15 cellular contexts compared by ENCODE assay signal in the genomic region with DNA sequence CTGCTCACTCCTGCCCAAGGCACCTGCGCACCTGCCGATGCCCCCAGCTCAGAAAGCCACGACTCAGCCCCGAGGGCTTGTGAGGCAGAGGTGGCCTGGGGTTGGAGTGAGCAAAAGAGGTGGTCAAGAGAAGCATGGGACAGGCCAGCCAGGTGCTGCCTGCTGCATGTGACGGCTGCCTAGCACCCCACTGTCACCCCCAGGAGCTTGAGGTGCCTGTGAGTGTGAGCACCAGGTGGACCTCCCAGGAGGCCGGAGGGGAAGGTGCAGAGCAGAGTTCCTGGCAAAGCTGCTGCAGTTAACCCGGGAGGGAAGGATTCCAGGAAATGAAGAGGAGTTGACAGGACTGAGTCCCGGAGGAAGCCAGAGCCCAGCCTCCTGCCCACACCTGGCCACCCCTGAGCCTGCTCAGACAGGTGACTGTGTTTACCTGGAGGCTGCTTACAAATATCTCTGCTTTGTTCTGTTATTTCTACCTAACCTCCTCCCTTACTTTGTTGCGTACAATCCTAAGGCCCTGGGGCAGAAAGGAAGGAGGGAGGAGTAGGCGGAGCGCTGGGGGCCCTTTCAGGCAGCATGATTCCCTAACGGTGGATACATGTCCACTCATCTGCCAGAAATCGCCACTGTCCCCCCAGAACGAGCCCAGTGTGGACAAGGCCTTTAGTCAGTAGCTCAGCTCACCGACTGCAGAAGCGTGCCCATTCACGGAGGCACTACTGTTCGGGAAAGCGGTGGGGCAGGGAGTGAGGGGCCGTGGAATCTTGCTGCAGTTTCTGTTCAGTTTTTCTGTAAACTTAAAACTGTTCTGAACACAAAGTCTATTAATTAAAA.
DNase-seq lines count a peak whose midpoint lies in the region; ATAC-seq lines count a peak whose summit lies in the region.
"Had no signal": no experiment of that assay in that cellular context is flagged by ENCODE, and none has a peak within 500 bp of the region (broad histone marks: within the 10 kb centered on the region; RNA-seq: fewer than 3 reads in every experiment).

No MANE protein-coding gene starts in this region.

- no peaks in the 10 kb centered on the region for H3K79me2 ChIP-seq in trophoblast cell (ENCODE audit: control insufficient read depth, insufficient read depth, low read length, poor library complexity)

- H3K4me1 ChIP-seq in BLaER1 (peaks cover 80% of the 10 kb centered on the region), trophoblast cell (ENCODE audit: control insufficient read depth in 1 of 2, insufficient read depth in 2 of 2, low read length in 2 of 2) (peaks cover 9 to 23% of the 10 kb centered on the region in 2 experiments)

- H2AK5ac ChIP-seq in trophoblast cell (ENCODE audit: low read length), result no peak overlapping the region

- no peak overlapping the region for H2BK120ac ChIP-seq in trophoblast cell (ENCODE audit: insufficient read depth, low read length, poor library complexity)

- no peaks in the 10 kb centered on the region for H3K9me3 ChIP-seq in BLaER1
- H3K9me3 ChIP-seq in trophoblast cell (ENCODE audit: insufficient read depth, low read depth, low read length), result no peaks in the 10 kb centered on the region

- H2AFZ ChIP-seq in trophoblast cell (ENCODE audit: insufficient read depth, low read length, poor library complexity), result no peak overlapping the region

- H4K8ac ChIP-seq in trophoblast cell (ENCODE audit: low read depth, low read length), result no peak overlapping the region

- no CpG with 5 or more reads among the region's 20 CpGs for WGBS in trophoblast cell (ENCODE audit: extremely low coverage, insufficient coverage, insufficient read length)

- no peaks in the 10 kb centered on the region for H3K36me3 ChIP-seq in BLaER1
- peaks cover 5% of the 10 kb centered on the region in 2 experiments for H3K36me3 ChIP-seq in trophoblast cell (ENCODE audit: control insufficient read depth in 1 of 2, insufficient read depth in 2 of 2, low read length in 2 of 2)

- no peak overlapping the region for H3K9ac ChIP-seq in BLaER1
- H3K9ac ChIP-seq in trophoblast cell (ENCODE audit: low read length), result no peak overlapping the region

- H3K23ac ChIP-seq in trophoblast cell (ENCODE audit: low read length), result no peak overlapping the region

- no peak overlapping the region for H2BK5ac ChIP-seq in trophoblast cell (ENCODE audit: low read depth, low read length, poor library complexity)

- ATAC-seq in esophagus mucosa (peak; percentile 28), GM21528 (IDR thresholded peaks at IDR 0.05; ENCODE audit: low FRiP score, unreplicated experiment) (no peak)

- H4K12ac ChIP-seq in trophoblast cell (ENCODE audit: low read depth, low read length), result no peak overlapping the region

- H3K4ac ChIP-seq in trophoblast cell (ENCODE audit: low read depth, low read length), result no peak overlapping the region

- H3K4me2 ChIP-seq in BLaER1, result peak overlapping the region; percentile 42
- no peak overlapping the region for H3K4me2 ChIP-seq in trophoblast cell (ENCODE audit: low read length)

- no peaks in the 10 kb centered on the region for H4K20me1 ChIP-seq in BLaER1

- H3K4me3 ChIP-seq in BLaER1, result no peak overlapping the region
- H3K4me3 ChIP-seq in trophoblast cell (ENCODE audit: low read depth, low read length), result no peak overlapping the region

- H3K18ac ChIP-seq in trophoblast cell (ENCODE audit: low read length), result no peak overlapping the region

- DNase-seq in HPDE6-E6E7 (ENCODE audit: extremely low spot score) (peak; percentile 86), trophoblast cell (peak; percentile 54 to 59)
- no peak for DNase-seq in stimulated activated CD4-positive, alpha-beta T cell treated with anti-CD3 and anti-CD28 coated beads, Interleukin-15, amount 100 ng/mL, for 24 hours
- no peak for DNase-seq in stimulated activated naive CD4-positive, alpha-beta T cell treated with Interleukin-2 at 50 U/mL for 16 hours (lab: John Stamatoyannopoulos, UW)
- DNase-seq: ACHN; CD8-positive, alpha-beta memory T cell; DMS 273 treated with DMSO at 0.1 percent for 48 hours; Kasumi-1; NCI-H2081; NCI-H524 treated with DMSO at 0.1 percent for 48 hours; NK-92 treated with Interleukin-12 subunit alpha and Interleukin-12 subunit beta, amount 100 ng/mL, for 24 hours; OCI-M1 had no signal

- H3K27ac ChIP-seq in BLaER1 (peak overlapping the region; percentile 1), trophoblast cell (ENCODE audit: low read depth, low read length) (no peak overlapping the region)

- no peak overlapping the region for H4K91ac ChIP-seq in trophoblast cell (ENCODE audit: low read depth, low read length)

- H3K79me1 ChIP-seq in trophoblast cell (ENCODE audit: low read length), result no peaks in the 10 kb centered on the region

- H3K27me3 ChIP-seq in BLaER1, result no peaks in the 10 kb centered on the region
- H3K27me3 ChIP-seq in trophoblast cell (ENCODE audit: insufficient read depth, low read length), result no peaks in the 10 kb centered on the region

- no peak overlapping the region for H3K14ac ChIP-seq in trophoblast cell (ENCODE audit: low read length)

- no peak overlapping the region for H2BK12ac ChIP-seq in trophoblast cell (ENCODE audit: low read length)

Comparison
In these comparisons a context has a peak if more than half of its experiments do, and no peak if none do; other contexts are left out.
1. DNase-seq: peak in HPDE6-E6E7 (single experiment) and trophoblast cell (2 of 2); none in stimulated activated CD4-positive, alpha-beta T cell treated with anti-CD3 and anti-CD28 coated beads, Interleukin-15, amount 100 ng/mL, for 24 hours (single experiment) and stimulated activated naive CD4-positive, alpha-beta T cell treated with Interleukin-2 at 50 U/mL for 16 hours (single experiment).